Comparison of ENCODE assay signal across 11 cellular contexts in genomic region chr3:127073931-127074820, GRCh38.
A peak's percentile ranks its signal among the peaks of the same experiment; 100 is the strongest.
DNase-seq lines count a peak whose midpoint lies in the region; ATAC-seq and TF ChIP-seq lines count a peak whose summit lies in the region.
"Had no signal": no experiment of that assay in that cellular context is flagged by ENCODE, and none has a peak within 500 bp of the region (broad histone marks: within the 10 kb centered on the region; RNA-seq: fewer than 3 reads in every experiment).

No MANE protein-coding gene starts in this region.

- DNase-seq in DND-41: no peak
- peak; percentile 48 for DNase-seq in NCI-H2196 (lab: John Stamatoyannopoulos, UW; ENCODE audit: unreplicated experiment)
- peak; percentile 60 for DNase-seq in choroid plexus epithelial cell (ENCODE audit: low read depth)
- DNase-seq in trophoblast cell: peak; percentile 64 to 71
- DNase-seq in NCI-H187 treated with DMSO at 0.1 percent for 48 hours (lab: John Stamatoyannopoulos, UW): no peak
- no peak for DNase-seq in activated naive CD8-positive, alpha-beta T cell treated with anti-CD3 and anti-CD28 coated beads for 36 hours
- no peak for DNase-seq in caudate nucleus (lab: John Stamatoyannopoulos, UW)
- DNase-seq: activated CD8-positive, alpha-beta T cell treated with anti-CD3 and anti-CD28 coated beads for 36 hours; activated naive CD8-positive, alpha-beta T cell treated with anti-CD3 and anti-CD28 coated beads, Interleukin-2, amount 10 ng/mL, durations not matched to agents 7 days and 5 days; effector CD8-positive, alpha-beta T cell had no signal

- no peak overlapping the region for H2BK5ac ChIP-seq in trophoblast cell (ENCODE audit: low read depth, low read length, poor library complexity)

- no peaks in the 10 kb centered on the region for H3K27me3 ChIP-seq in DND-41 (ENCODE audit: insufficient read depth, low read length, poor library complexity)
- no peaks in the 10 kb centered on the region for H3K27me3 ChIP-seq in trophoblast cell (ENCODE audit: insufficient read depth, low read length)

- H3K4me3 ChIP-seq in DND-41 (ENCODE audit: low read depth in 1 of 2, low read length in 2 of 2) (no peak overlapping the region), choroid plexus epithelial cell (ENCODE audit: low read depth, low read length) (no peak overlapping the region), trophoblast cell (ENCODE audit: low read depth, low read length) (no peak overlapping the region)

- H3K36me3 ChIP-seq in DND-41 (ENCODE audit: insufficient read depth, low read length) (no peaks in the 10 kb centered on the region), trophoblast cell (ENCODE audit: control insufficient read depth in 1 of 2, insufficient read depth in 2 of 2, low read length in 2 of 2) (no peaks in the 10 kb centered on the region)

- no peak overlapping the region for H4K8ac ChIP-seq in trophoblast cell (ENCODE audit: low read depth, low read length)

- H3K27me3 Mint-ChIP-seq in activated naive CD8-positive, alpha-beta T cell treated with anti-CD3 and anti-CD28 coated beads for 36 hours: no peaks in the 10 kb centered on the region
- H3K27me3 Mint-ChIP-seq: activated CD8-positive, alpha-beta T cell treated with anti-CD3 and anti-CD28 coated beads for 36 hours had no signal

- H3K27ac Mint-ChIP-seq in activated naive CD8-positive, alpha-beta T cell treated with anti-CD3 and anti-CD28 coated beads for 36 hours: no peak overlapping the region
- H3K27ac Mint-ChIP-seq: activated CD8-positive, alpha-beta T cell treated with anti-CD3 and anti-CD28 coated beads for 36 hours; activated naive CD8-positive, alpha-beta T cell treated with anti-CD3 and anti-CD28 coated beads, Interleukin-2, amount 10 ng/mL, durations not matched to agents 7 days and 5 days had no signal

- H4K91ac ChIP-seq in trophoblast cell (ENCODE audit: low read depth, low read length): no peak overlapping the region

- H3K18ac ChIP-seq in trophoblast cell (ENCODE audit: low read length): no peak overlapping the region

- H3K79me2 ChIP-seq in DND-41 (ENCODE audit: insufficient read depth, low read length) (no peaks in the 10 kb centered on the region), trophoblast cell (ENCODE audit: control insufficient read depth, insufficient read depth, low read length, poor library complexity) (no peaks in the 10 kb centered on the region)

- no peak overlapping the region for H3K4ac ChIP-seq in trophoblast cell (ENCODE audit: low read depth, low read length)

- no peaks in the 10 kb centered on the region for H3K79me1 ChIP-seq in trophoblast cell (ENCODE audit: low read length)

- no peaks in the 10 kb centered on the region for H3K9me3 ChIP-seq in DND-41 (ENCODE audit: insufficient read depth, low read length, severe bottlenecking)
- peaks cover 2% of the 10 kb centered on the region for H3K9me3 ChIP-seq in trophoblast cell (ENCODE audit: insufficient read depth, low read depth, low read length)

- no peak overlapping the region for H4K12ac ChIP-seq in trophoblast cell (ENCODE audit: low read depth, low read length)

- H2AFZ ChIP-seq in DND-41 (ENCODE audit: low read depth, low read length) (no peak overlapping the region), trophoblast cell (ENCODE audit: insufficient read depth, low read length, poor library complexity) (no peak overlapping the region)

- H3K23ac ChIP-seq in trophoblast cell (ENCODE audit: low read length): no peak overlapping the region

- TF ChIP-seq CTCF in DND-41 (IDR thresholded peaks at IDR 0.05; ENCODE audit: borderline replicate concordance, extremely low read depth, low read length, poor library complexity, severe bottlenecking): no peak
- no peak for TF ChIP-seq CTCF in choroid plexus epithelial cell (conservative IDR thresholded peaks at IDR 0.05; ENCODE audit: low read depth, low read length)

- no peak overlapping the region for H2AK5ac ChIP-seq in trophoblast cell (ENCODE audit: low read length)

- no peak overlapping the region for H2BK12ac ChIP-seq in trophoblast cell (ENCODE audit: low read length)

- H3K9ac ChIP-seq in DND-41 (ENCODE audit: low read depth, low read length): no peak overlapping the region
- no peak overlapping the region for H3K9ac ChIP-seq in trophoblast cell (ENCODE audit: low read length)

- WGBS in trophoblast cell (ENCODE audit: extremely low coverage, insufficient coverage, insufficient read length): no CpG with 5 or more reads among the region's 7 CpGs

- H3K36me3 Mint-ChIP-seq in activated naive CD8-positive, alpha-beta T cell treated with anti-CD3 and anti-CD28 coated beads for 36 hours: no peaks in the 10 kb centered on the region
- H3K36me3 Mint-ChIP-seq: activated naive CD8-positive, alpha-beta T cell treated with anti-CD3 and anti-CD28 coated beads, Interleukin-2, amount 10 ng/mL, durations not matched to agents 7 days and 5 days had no signal

- ATAC-seq in DND-41 (ENCODE audit: insufficient read depth, low read depth): peak; percentile 48; the same call in 2 of the 3 replicates
- ATAC-seq in GM18909 (IDR thresholded peaks at IDR 0.05; ENCODE audit: poor library complexity, unreplicated experiment): no peak
- ATAC-seq: activated CD8-positive, alpha-beta T cell treated with anti-CD3 and anti-CD28 coated beads for 36 hours had no signal

- H2BK120ac ChIP-seq in trophoblast cell (ENCODE audit: insufficient read depth, low read length, poor library complexity): no peak overlapping the region

- H3K27ac ChIP-seq in DND-41 (ENCODE audit: low read length) (peak overlapping the region; percentile 44; the same call in 1 of the 2 replicates), trophoblast cell (ENCODE audit: low read depth, low read length) (no peak overlapping the region), caudate nucleus (ENCODE audit: low read depth, low read length) (no peak overlapping the region)

- H3K4me3 Mint-ChIP-seq in activated naive CD8-positive, alpha-beta T cell treated with anti-CD3 and anti-CD28 coated beads for 36 hours: no peak overlapping the region
- H3K4me3 Mint-ChIP-seq: activated CD8-positive, alpha-beta T cell treated with anti-CD3 and anti-CD28 coated beads for 36 hours; activated naive CD8-positive, alpha-beta T cell treated with anti-CD3 and anti-CD28 coated beads, Interleukin-2, amount 10 ng/mL, durations not matched to agents 7 days and 5 days had no signal

- H3K14ac ChIP-seq in trophoblast cell (ENCODE audit: low read length): no peak overlapping the region

- no peaks in the 10 kb centered on the region; the same call in 1 of the 2 replicates for H4K20me1 ChIP-seq in DND-41 (ENCODE audit: insufficient read depth, low read length)

- no peak overlapping the region for H3K4me2 ChIP-seq in DND-41 (ENCODE audit: insufficient read depth, low read length)
- no peak overlapping the region for H3K4me2 ChIP-seq in trophoblast cell (ENCODE audit: low read length)

- no peaks in the 10 kb centered on the region for H3K4me1 Mint-ChIP-seq in activated naive CD8-positive, alpha-beta T cell treated with anti-CD3 and anti-CD28 coated beads for 36 hours

- peaks cover 11% of the 10 kb centered on the region; the same call in 1 of the 2 replicates for H3K4me1 ChIP-seq in DND-41 (ENCODE audit: insufficient read depth, low read length)
- no peaks in the 10 kb centered on the region for H3K4me1 ChIP-seq in trophoblast cell (ENCODE audit: control insufficient read depth in 1 of 2, insufficient read depth in 2 of 2, low read length in 2 of 2)

- no peaks in the 10 kb centered on the region for H3K9me3 Mint-ChIP-seq in activated naive CD8-positive, alpha-beta T cell treated with anti-CD3 and anti-CD28 coated beads for 36 hours
- H3K9me3 Mint-ChIP-seq: activated CD8-positive, alpha-beta T cell treated with anti-CD3 and anti-CD28 coated beads for 36 hours had no signal

Comparison
In these comparisons a context has a peak if more than half of its experiments do, and no peak if none do; other contexts are left out.
1. DNase-seq: peak in NCI-H2196 (single experiment), choroid plexus epithelial cell (single experiment) and trophoblast cell (2 of 2); none in DND-41 (single experiment), NCI-H187 treated with DMSO at 0.1 percent for 48 hours (single experiment), activated naive CD8-positive, alpha-beta T cell treated with anti-CD3 and anti-CD28 coated beads for 36 hours (single experiment) and caudate nucleus (0 of 61).